8 cellular contexts compared by ENCODE assay signal in the genomic region with DNA sequence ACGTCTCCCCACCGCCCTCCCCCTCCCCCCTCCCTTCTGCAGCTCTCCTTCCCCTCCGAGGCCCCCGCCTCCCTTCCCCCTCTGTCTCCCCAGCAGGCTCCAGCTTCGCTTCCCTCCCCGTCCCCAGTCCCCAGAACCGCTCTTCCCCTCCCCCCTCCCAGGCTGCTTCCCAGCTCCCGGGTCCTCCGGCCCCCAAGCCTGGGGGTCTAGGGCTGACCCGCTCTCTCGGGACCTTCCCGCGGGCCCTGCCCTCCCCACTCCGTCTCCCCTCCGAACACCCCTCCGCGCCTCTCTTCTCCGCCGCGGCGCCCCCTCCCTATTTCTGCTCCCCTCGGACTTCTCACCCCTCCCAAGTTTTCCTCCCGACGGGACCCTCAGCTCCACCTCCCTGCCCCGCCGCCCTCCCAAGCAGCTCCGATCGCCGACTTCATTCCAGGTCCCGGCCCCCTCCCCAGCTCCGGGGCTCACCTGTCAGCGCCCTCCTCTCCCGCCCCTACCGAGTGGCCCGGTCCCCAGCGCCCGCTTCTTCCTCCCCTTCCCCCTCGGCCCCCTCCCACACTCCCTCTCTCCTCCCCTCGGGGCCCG. TPM values are rescaled to one million over a fixed set of nuclear protein-coding genes. Genes with fewer than 3 reads are reported as not detected.
DNase-seq lines count a peak whose midpoint lies in the region; ATAC-seq and TF ChIP-seq lines count a peak whose summit lies in the region.

No MANE protein-coding gene starts in this region.

- no peaks in the 10 kb centered on the region for H3K9me3 Mint-ChIP-seq in endodermal cell
- no peaks in the 10 kb centered on the region for H3K9me3 Mint-ChIP-seq in naive thymus-derived CD8-positive, alpha-beta T cell

- peak overlapping the region; percentile 70 for H3K4me3 ChIP-seq in endodermal cell (ENCODE audit: low read length)

- peaks cover 73% of the 10 kb centered on the region for H3K27me3 Mint-ChIP-seq in endodermal cell (ENCODE audit: insufficient read depth)
- H3K27me3 Mint-ChIP-seq in naive thymus-derived CD8-positive, alpha-beta T cell, result no peaks in the 10 kb centered on the region

- no peaks in the 10 kb centered on the region for H3K9me3 ChIP-seq in endodermal cell (ENCODE audit: control insufficient read depth, low read length)

- H3K36me3 ChIP-seq in endodermal cell (ENCODE audit: control insufficient read depth, insufficient read depth, low read length), result no peaks in the 10 kb centered on the region

- H3K27ac Mint-ChIP-seq in endodermal cell, result no peak overlapping the region
- no peak overlapping the region for H3K27ac Mint-ChIP-seq in naive thymus-derived CD8-positive, alpha-beta T cell

- peaks cover 60% of the 10 kb centered on the region for H3K27me3 ChIP-seq in endodermal cell (ENCODE audit: control insufficient read depth, insufficient read depth, low read length, poor library complexity, severe bottlenecking)

- H3K4me3 Mint-ChIP-seq in endodermal cell, result peak overlapping the region; percentile 56
- peak overlapping the region; percentile 49 to 88 (median 73) for H3K4me3 Mint-ChIP-seq in naive thymus-derived CD8-positive, alpha-beta T cell

- H3K9ac ChIP-seq in endodermal cell (ENCODE audit: extremely low read depth, low read length, poor library complexity, severe bottlenecking), result no peak overlapping the region

- ATAC-seq in naive thymus-derived CD8-positive, alpha-beta T cell, result peak in 1 of 2 donors; percentile 1
- ATAC-seq in HG03039 (IDR thresholded peaks at IDR 0.05; ENCODE audit: unreplicated experiment) (no peak), GM18520 (IDR thresholded peaks at IDR 0.05; ENCODE audit: unreplicated experiment) (no peak), HG02884 (IDR thresholded peaks at IDR 0.05; ENCODE audit: unreplicated experiment) (no peak)

- H3K27ac ChIP-seq in endodermal cell (ENCODE audit: low read depth, low read length), result peak overlapping the region; percentile 38

- TF ChIP-seq CTCF in endodermal cell (conservative IDR thresholded peaks at IDR 0.05), result no peak

- 0% methylated on average over 29 of the region's 40 CpGs; no CpG with 5 or more reads in 1 of the 2 experiments for WGBS in endodermal cell (ENCODE audit: insufficient coverage in 1 of 2, insufficient read length in 1 of 2), 2 experiments

- no peaks in the 10 kb centered on the region for H3K4me1 ChIP-seq in endodermal cell (ENCODE audit: control insufficient read depth, insufficient read depth, low read length)

- no peaks in the 10 kb centered on the region for H3K36me3 Mint-ChIP-seq in endodermal cell (ENCODE audit: low read depth)
- H3K36me3 Mint-ChIP-seq in naive thymus-derived CD8-positive, alpha-beta T cell, result peaks cover 0 to 10% (median 0%) of the 10 kb centered on the region in 3 donors

- DNase-seq in DMS53 (lab: John Stamatoyannopoulos, UW), result peak; percentile 60
- no peak for DNase-seq in DMS53 treated with DMSO at 0.1 percent for 48 hours (lab: John Stamatoyannopoulos, UW; ENCODE audit: unreplicated experiment)
- peak; percentile 46 for DNase-seq in OCI-M1 (lab: John Stamatoyannopoulos, UW)
- DNase-seq in endodermal cell, result peak; percentile 82
- peak in 2 of 10 donors; percentile 24 to 68 for DNase-seq in naive thymus-derived CD8-positive, alpha-beta T cell

- peaks cover 8% of the 10 kb centered on the region for H3K4me1 Mint-ChIP-seq in endodermal cell
- peaks cover 5 to 20% (median 13%) of the 10 kb centered on the region in 4 donors for H3K4me1 Mint-ChIP-seq in naive thymus-derived CD8-positive, alpha-beta T cell

- POLR2A ChIA-PET in naive thymus-derived CD8-positive, alpha-beta T cell (lab: Charles Lee), result interaction anchor here (0.6 to 1.1 kb wide), 5 partner anchors 26 to 637 kb away, joined by 3 read pairs; no protein-coding TSS in a partner anchor

RNA-seq across cellular contexts. Expression of a gene that starts 1.1 kb away (rescaled TPM):
- total RNA-seq in endodermal cell, result 1 to 10 TPM in 1 of 2 donors, under 1 TPM in 1; 0.91 to 2.5 TPM
- polyA plus RNA-seq in endodermal cell (2013, experiment 1 of 2), result 6.0 TPM
- polyA plus RNA-seq in endodermal cell (2013, experiment 2 of 2), result 5.3 TPM
- total RNA-seq in naive thymus-derived CD8-positive, alpha-beta T cell, result 1 to 10 TPM in 1 of 2 experiments, under 1 TPM in 1; 0.88 to 2.0 TPM
- 1 to 10 TPM; 2.4 to 4.8 (median 4.4) TPM for polyA plus RNA-seq in naive thymus-derived CD8-positive, alpha-beta T cell
